ENCODE assay signal across 19 cellular contexts in the genomic region with DNA sequence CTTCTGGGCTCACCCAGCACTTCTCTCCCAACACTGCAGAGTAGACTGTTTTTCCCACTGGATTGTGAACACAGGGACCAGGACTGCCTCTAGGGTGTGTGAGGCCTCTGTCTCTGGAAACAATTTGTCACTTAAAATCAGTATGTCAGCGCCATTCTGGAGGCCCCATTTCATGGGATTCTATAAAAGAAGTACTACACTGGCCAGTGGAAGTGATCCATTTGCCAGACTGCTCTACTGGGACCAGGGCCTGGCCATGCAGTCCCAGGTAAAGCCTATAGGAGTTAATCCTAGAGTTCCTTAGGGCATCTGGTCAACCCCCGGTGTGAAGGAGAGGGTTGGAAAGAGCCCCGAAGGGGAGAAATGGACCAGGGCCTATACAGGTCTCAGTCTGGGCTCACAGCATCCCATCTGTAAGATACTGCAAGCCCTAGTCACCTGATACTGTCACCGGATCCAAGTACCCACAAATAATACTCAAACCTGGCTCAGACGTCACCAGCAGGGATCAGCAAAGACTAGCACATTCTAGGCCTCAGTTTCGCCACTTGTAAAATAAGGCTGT.
DNase-seq lines count a peak whose midpoint lies in the region; ATAC-seq and TF ChIP-seq lines count a peak whose summit lies in the region.
"Had no signal": no experiment of that assay in that cellular context is flagged by ENCODE, and none has a peak within 500 bp of the region (broad histone marks: within the 10 kb centered on the region; RNA-seq: fewer than 3 reads in every experiment).

No MANE protein-coding gene starts in this region.

- no peak overlapping the region for H3K23ac ChIP-seq in H9 (ENCODE audit: insufficient read length, low read depth, low read length)

- no peaks in the 10 kb centered on the region; the same call in 1 of the 2 replicates for H3K27me3 ChIP-seq in H9 (ENCODE audit: insufficient read depth, low read length)
- H3K27me3 ChIP-seq in Panc1 (ENCODE audit: control insufficient read depth, insufficient read depth, low read length) = no peaks in the 10 kb centered on the region
- H3K27me3 ChIP-seq in endodermal cell (ENCODE audit: control insufficient read depth, insufficient read depth, low read length, poor library complexity, severe bottlenecking) = no peaks in the 10 kb centered on the region
- peaks cover 0 to 13% (median 0%) of the 10 kb centered on the region in 7 donors for H3K27me3 ChIP-seq in spleen (replicated peaks in 1 of 7)
- H3K27me3 ChIP-seq: BE2C had no signal

- no peak overlapping the region for H3K4me2 ChIP-seq in H9 (ENCODE audit: insufficient read depth, insufficient read length, low read length)

- BruUV-seq in Panc1 (replicated peaks; lab: Mats Ljungman, UMichigan) = no TSS peak

- H2BK20ac ChIP-seq in H9 (ENCODE audit: low read depth, low read length, poor library complexity, severe bottlenecking) = no peak overlapping the region

- H3K4me3 Mint-ChIP-seq in H9 (no peak overlapping the region), endodermal cell (no peak overlapping the region)
- H3K4me3 Mint-ChIP-seq: IgD-negative memory B cell had no signal

- H4K20me1 ChIP-seq in H9 (ENCODE audit: control insufficient read depth, insufficient read depth, insufficient read length) = no peaks in the 10 kb centered on the region

- H3K79me1 ChIP-seq in H9 (ENCODE audit: insufficient read depth, low read depth, low read length, poor library complexity, severe bottlenecking) = no peaks in the 10 kb centered on the region

- H3K4me3 ChIP-seq in Panc1 (ENCODE audit: low read depth in 2 of 2, low read length in 2 of 2) = no peak overlapping the region
- H3K4me3 ChIP-seq in endodermal cell (ENCODE audit: low read length) = no peak overlapping the region
- H3K4me3 ChIP-seq in spleen = no peak overlapping the region

- DNase-seq in H9 = peak; percentile 14
- DNase-seq in Panc1 (ENCODE audit: low read depth, low spot score) = no peak
- peak; percentile 49 for DNase-seq in endodermal cell
- DNase-seq in spleen = peak; percentile 20
- no peak for DNase-seq in NCI-H2196 (lab: John Stamatoyannopoulos, UW; ENCODE audit: unreplicated experiment)
- no peak for DNase-seq in A172 (ENCODE audit: low spot score)
- DNase-seq in stimulated activated naive CD4-positive, alpha-beta T cell treated with Interleukin-2 at 50 U/mL for 16 hours (lab: John Stamatoyannopoulos, UW) = no peak
- no peak for DNase-seq in NCI-H1105 treated with DMSO at 0.1 percent for 48 hours (lab: John Stamatoyannopoulos, UW)
- DNase-seq: BE2C, EL, GF-D8, NCI-H1105, NCI-H2029 treated with DMSO at 0.1 percent for 48 hours, NCI-H2171 treated with DMSO at 0.1 percent for 48 hours, NCI-H446, NCI-H526, OCI-M1, Right ventricle myocardium superior had no signal

- no peaks in the 10 kb centered on the region for H3K23me2 ChIP-seq in H9 (ENCODE audit: insufficient read length, low read depth, low read length, poor library complexity, severe bottlenecking)

- no peak for TF ChIP-seq POLR2A in spleen (IDR thresholded peaks at IDR 0.05)

- no peak for ATAC-seq in Panc1

- CTCF ChIA-PET in Panc1 (lab: Charles Lee) = no interaction called here

- H3K9me3 ChIP-seq in H9 (ENCODE audit: control insufficient read depth, low read depth, low read length) = no peaks in the 10 kb centered on the region
- H3K9me3 ChIP-seq in Panc1 (ENCODE audit: control insufficient read depth, insufficient read depth, low read depth, low read length) = no peaks in the 10 kb centered on the region
- no peaks in the 10 kb centered on the region for H3K9me3 ChIP-seq in endodermal cell (ENCODE audit: control insufficient read depth, low read length)
- H3K9me3 ChIP-seq in spleen = no peaks in the 10 kb centered on the region
- H3K9me3 ChIP-seq: BE2C had no signal

- H3K27me3 Mint-ChIP-seq in H9 (ENCODE audit: low read depth) (peaks cover 18% of the 10 kb centered on the region), endodermal cell (ENCODE audit: insufficient read depth) (peaks cover 20% of the 10 kb centered on the region)

- no peak overlapping the region for H2BK120ac ChIP-seq in H9 (ENCODE audit: low read depth, low read length, poor library complexity, severe bottlenecking)

- POLR2A ChIA-PET in Panc1 (lab: Charles Lee) = no interaction called here

- H3K4me1 Mint-ChIP-seq in H9 (peaks cover 18 to 28% of the 10 kb centered on the region in 2 experiments), endodermal cell (peaks cover 25% of the 10 kb centered on the region)

- H3K36me3 Mint-ChIP-seq in H9 (ENCODE audit: insufficient read depth in 1 of 3, low read depth in 3 of 3) = no peaks in the 10 kb centered on the region
- H3K36me3 Mint-ChIP-seq in endodermal cell (ENCODE audit: low read depth) = no peaks in the 10 kb centered on the region
- H3K36me3 Mint-ChIP-seq: IgD-negative memory B cell had no signal

- no peaks in the 10 kb centered on the region for H3K9me3 Mint-ChIP-seq in H9
- no peaks in the 10 kb centered on the region for H3K9me3 Mint-ChIP-seq in endodermal cell
- H3K9me3 Mint-ChIP-seq: IgD-negative memory B cell had no signal

- H3K4me1 ChIP-seq in H9 (ENCODE audit: insufficient read depth, low read length) (peaks cover 4% of the 10 kb centered on the region; the same call in 1 of the 2 replicates), Panc1 (ENCODE audit: control insufficient read depth, insufficient read depth, low read length) (peaks cover 44% of the 10 kb centered on the region), endodermal cell (ENCODE audit: control insufficient read depth, insufficient read depth, low read length) (peaks cover 16% of the 10 kb centered on the region), spleen (no peaks in the 10 kb centered on the region)
- H3K4me1 ChIP-seq: BE2C had no signal

- in situ Hi-C loops in Panc1 (cut with HindIII; ENCODE audit: low pct_unique_long_range_greater_than_20kb, low sequenced_read_pairs) = no loop called here

- H2BK5ac ChIP-seq in H9 (ENCODE audit: insufficient read length, low read length) = no peak overlapping the region

- intact Hi-C loops in Panc1 (cut with micrococcal nuclease; ENCODE audit: unreplicated experiment) = no loop called here
- intact Hi-C loops in spleen (cut with DNase I; ENCODE audit: low total_unique reads) = no loop called here

- H3K9ac ChIP-seq in H9 (ENCODE audit: extremely low read depth, insufficient read length, low read length) (no peak overlapping the region), endodermal cell (ENCODE audit: extremely low read depth, low read length, poor library complexity, severe bottlenecking) (no peak overlapping the region)

- no peak overlapping the region for H2AK5ac ChIP-seq in H9 (ENCODE audit: insufficient read length, low read length)

- no peak overlapping the region for H3K14ac ChIP-seq in H9 (ENCODE audit: insufficient read depth, low read length)

- WGBS in H9 (ENCODE audit: extremely low coverage, insufficient read length, low lambda C conversion rate) = no CpG with 5 or more reads among the region's 6 CpGs
- WGBS in endodermal cell (ENCODE audit: insufficient coverage in 1 of 2, insufficient read length in 1 of 2), 2 experiments = 92 to 96% methylated on average over 4 to 6 of the region's 6 CpGs
- 82 to 89% (median 87%) methylated on average over 6 of the region's 6 CpGs for WGBS in spleen, 5 donors

- no peaks in the 10 kb centered on the region for H3K79me2 ChIP-seq in H9 (ENCODE audit: insufficient read depth, low read length)

- no peak overlapping the region for H3K4ac ChIP-seq in H9 (ENCODE audit: low read depth, low read length)

- no peak overlapping the region for H2BK12ac ChIP-seq in H9 (ENCODE audit: insufficient read length, low read depth, low read length)

- no peak overlapping the region for H2BK15ac ChIP-seq in H9 (ENCODE audit: low read depth, low read length)

- no peak overlapping the region for H4K8ac ChIP-seq in H9 (replicated peaks; ENCODE audit: insufficient read length, low read depth, low read length)

- H3K36me3 ChIP-seq in Panc1 (ENCODE audit: control insufficient read depth, insufficient read depth, low read length) = no peaks in the 10 kb centered on the region
- H3K36me3 ChIP-seq in endodermal cell (ENCODE audit: control insufficient read depth, insufficient read depth, low read length) = no peaks in the 10 kb centered on the region
- no peaks in the 10 kb centered on the region for H3K36me3 ChIP-seq in spleen
- H3K36me3 ChIP-seq: BE2C had no signal

- H3T11ph ChIP-seq in H9 (ENCODE audit: low read length) = no peak overlapping the region

- TF ChIP-seq CTCF in H9 (conservative IDR thresholded peaks at IDR 0.05) (no peak), Panc1 (IDR thresholded peaks at IDR 0.05) (no peak), endodermal cell (conservative IDR thresholded peaks at IDR 0.05) (peak; percentile 42), spleen (IDR thresholded peaks at IDR 0.05 in 8 of 11, conservative IDR thresholded peaks at IDR 0.05 in 3 of 11) (no peak)

- H3K27ac Mint-ChIP-seq in H9 (no peak overlapping the region), endodermal cell (no peak overlapping the region)
- H3K27ac Mint-ChIP-seq: IgD-negative memory B cell had no signal

- H4K91ac ChIP-seq in H9 (ENCODE audit: insufficient read length, low read depth, low read length) = no peak overlapping the region

- H3K18ac ChIP-seq in H9 (ENCODE audit: insufficient read length, low read depth, low read length) = no peak overlapping the region

- H2AFZ ChIP-seq in H9 (ENCODE audit: low read length) = no peak overlapping the region

- H3K27ac ChIP-seq in H9 (ENCODE audit: insufficient read length, low read depth, low read length) (no peak overlapping the region), Panc1 (ENCODE audit: low read length) (peak overlapping the region; percentile 39; the same call in 1 of the 2 replicates), endodermal cell (ENCODE audit: low read depth, low read length) (no peak overlapping the region), spleen (no peak overlapping the region)

- no peak overlapping the region for H4K5ac ChIP-seq in H9 (ENCODE audit: insufficient read length, low read depth, low read length)

- H3K56ac ChIP-seq in H9 (ENCODE audit: insufficient read length, low read depth, low read length) = no peak overlapping the region

Comparison
In these comparisons a context has a peak if more than half of its experiments do, and no peak if none do; other contexts are left out.
1. DNase-seq: peak in H9 (single experiment), endodermal cell (single experiment) and spleen (single experiment); none in Panc1 (single experiment), NCI-H2196 (single experiment), A172 (single experiment), stimulated activated naive CD4-positive, alpha-beta T cell treated with Interleukin-2 at 50 U/mL for 16 hours (single experiment) and NCI-H1105 treated with DMSO at 0.1 percent for 48 hours (single experiment).